In genomic region chrX:15873566-15873965, GRCh38 we compare ENCODE assay signal across 33 cellular contexts. TPM values are rescaled to one million over a fixed set of nuclear protein-coding genes. Genes with fewer than 3 reads are reported as not detected.
A peak's percentile ranks its signal among the peaks of the same experiment; 100 is the strongest.
DNase-seq lines count a peak whose midpoint lies in the region; ATAC-seq, FAIRE-seq and TF ChIP-seq lines count a peak whose summit lies in the region.
"Had no signal": no experiment of that assay in that cellular context is flagged by ENCODE, and none has a peak within 500 bp of the region (broad histone marks: within the 10 kb centered on the region; RNA-seq: fewer than 3 reads in every experiment).

No MANE protein-coding gene starts in this region.

- no peak overlapping the region for H3K4ac ChIP-seq in H9 (ENCODE audit: low read depth, low read length)

- H3K4me3 Mint-ChIP-seq in astrocyte (ENCODE audit: unreplicated experiment) (no peak overlapping the region), H9 (no peak overlapping the region)
- no peak overlapping the region for H3K4me3 Mint-ChIP-seq in activated naive CD4-positive, alpha-beta T cell treated with anti-CD3 and anti-CD28 coated beads, Interleukin-2, amount 10 ng/mL, durations not matched to agents 7 days and 5 days
- H3K4me3 Mint-ChIP-seq: activated T-cell treated with anti-CD3 and anti-CD28 coated beads, Interleukin-2, amount 50 U/mL, for 72 hours; B cell; CD8-positive, alpha-beta memory T cell; effector memory CD8-positive, alpha-beta T cell; stimulated activated effector memory CD8-positive, alpha-beta T cell treated with anti-CD3 and anti-CD28 coated beads, Interleukin-12 subunit alpha, Interleukin-12 subunit beta, amount 100 ng/mL, for 72 hours had no signal

- no peak overlapping the region for H3K14ac ChIP-seq in H9 (ENCODE audit: insufficient read depth, low read length)

- no peaks in the 10 kb centered on the region for H3K9me3 ChIP-seq in astrocyte (ENCODE audit: insufficient read depth, low read depth, low read length)
- no peaks in the 10 kb centered on the region for H3K9me3 ChIP-seq in H9 (ENCODE audit: control insufficient read depth, low read depth, low read length)
- H3K9me3 ChIP-seq in transverse colon, result no peaks in the 10 kb centered on the region
- H3K9me3 ChIP-seq: colonic mucosa, SJSA1 had no signal

- TF ChIP-seq CTCF in astrocyte (IDR thresholded peaks at IDR 0.05; ENCODE audit: insufficient read depth, low read depth, low read length), result no peak
- no peak for TF ChIP-seq CTCF in H9 (conservative IDR thresholded peaks at IDR 0.05)
- no peak for TF ChIP-seq CTCF in transverse colon (IDR thresholded peaks at IDR 0.05)

- no peak overlapping the region for H3K23ac ChIP-seq in H9 (ENCODE audit: insufficient read length, low read depth, low read length)

- ATAC-seq in HG03469 (IDR thresholded peaks at IDR 0.05; ENCODE audit: unreplicated experiment), result no peak
- ATAC-seq: activated T-cell treated with anti-CD3 and anti-CD28 coated beads, Interleukin-2, amount 50 U/mL, for 72 hours; effector memory CD8-positive, alpha-beta T cell; esophagus mucosa; left lobe of liver; stimulated activated effector memory CD8-positive, alpha-beta T cell treated with anti-CD3 and anti-CD28 coated beads, Interleukin-12 subunit alpha, Interleukin-12 subunit beta, amount 100 ng/mL, for 72 hours had no signal

- no peak overlapping the region for H2BK20ac ChIP-seq in H9 (ENCODE audit: low read depth, low read length, poor library complexity, severe bottlenecking)

- H3K4me1 Mint-ChIP-seq in astrocyte (ENCODE audit: low read depth, unreplicated experiment) (peaks cover 2% of the 10 kb centered on the region), H9 (peaks cover 5 to 9% of the 10 kb centered on the region in 2 experiments; a peak in 2 of 4 replicates)
- no peaks in the 10 kb centered on the region for H3K4me1 Mint-ChIP-seq in activated naive CD4-positive, alpha-beta T cell treated with anti-CD3 and anti-CD28 coated beads, Interleukin-2, amount 10 ng/mL, durations not matched to agents 7 days and 5 days
- H3K4me1 Mint-ChIP-seq: B cell; CD8-positive, alpha-beta memory T cell; stimulated activated effector memory CD8-positive, alpha-beta T cell treated with anti-CD3 and anti-CD28 coated beads, Interleukin-12 subunit alpha, Interleukin-12 subunit beta, amount 100 ng/mL, for 72 hours had no signal

- no CpG with 5 or more reads among the region's 4 CpGs for WGBS in H9 (ENCODE audit: extremely low coverage, insufficient read length, low lambda C conversion rate)
- WGBS in transverse colon (ENCODE audit: low coverage in 1 of 2), 2 donors, result 57 to 73% methylated on average over 1 to 4 of the region's 4 CpGs

- TF ChIP-seq EP300 in transverse colon (IDR thresholded peaks at IDR 0.05; ENCODE audit: low read depth), result no peak

- intact Hi-C loops in transverse colon (cut with DNase I; ENCODE audit: low total_unique reads), result no loop called here

- H4K91ac ChIP-seq in H9 (ENCODE audit: insufficient read length, low read depth, low read length), result no peak overlapping the region

- no peak overlapping the region for H3K4me3 ChIP-seq in astrocyte (ENCODE audit: insufficient read depth, low read depth, low read length)
- H3K4me3 ChIP-seq in transverse colon, result no peak overlapping the region
- H3K4me3 ChIP-seq: colonic mucosa, right atrium auricular region, SJSA1 had no signal

- H3K4me1 ChIP-seq in astrocyte (ENCODE audit: insufficient read depth, low read length), result no peaks in the 10 kb centered on the region
- H3K4me1 ChIP-seq in H9 (ENCODE audit: insufficient read depth, low read length), result no peaks in the 10 kb centered on the region
- no peaks in the 10 kb centered on the region for H3K4me1 ChIP-seq in transverse colon
- H3K4me1 ChIP-seq: colonic mucosa, right atrium auricular region, SJSA1 had no signal

- no peak overlapping the region for H3K27ac ChIP-seq in astrocyte (ENCODE audit: low read depth, low read length)
- no peak overlapping the region for H3K27ac ChIP-seq in H9 (ENCODE audit: insufficient read length, low read depth, low read length)
- H3K27ac ChIP-seq in transverse colon, result no peak overlapping the region
- H3K27ac ChIP-seq: colonic mucosa, right atrium auricular region, SJSA1 had no signal

- H3K36me3 ChIP-seq in astrocyte (ENCODE audit: insufficient read depth, low read length) (no peaks in the 10 kb centered on the region), transverse colon (no peaks in the 10 kb centered on the region)
- H3K36me3 ChIP-seq: colonic mucosa, right atrium auricular region, SJSA1 had no signal

- DNase-seq in Ammon's horn (ENCODE audit: low spot score) (peak; percentile 67), astrocyte (ENCODE audit: low read depth) (peak; percentile 56), iris pigment epithelial cell (ENCODE audit: low read depth) (peak; percentile 9), putamen (ENCODE audit: low spot score) (peak; percentile 39), H9 (no peak), transverse colon (no peak)
- DNase-seq in activated naive CD4-positive, alpha-beta T cell treated with anti-CD3 and anti-CD28 coated beads, Interleukin-2, amount 10 ng/mL, durations not matched to agents 7 days and 5 days, result no peak
- DNase-seq: activated CD4-positive, alpha-beta T cell treated with anti-CD3 and anti-CD28 coated beads, Interleukin-2, amount 50 U/mL, for 4 hours; activated naive CD4-positive, alpha-beta T cell; activated T-cell treated with anti-CD3 and anti-CD28 coated beads, Interleukin-2, amount 50 U/mL, for 72 hours; CD8-positive, alpha-beta memory T cell; colonic mucosa; DMS53; effector memory CD8-positive, alpha-beta T cell; HCEC 1CT; mesendoderm; NCI-H1092 treated with DMSO at 0.1 percent for 48 hours; NCI-H2029 treated with DMSO at 0.1 percent for 48 hours; NCI-H2227 treated with DMSO at 0.1 percent for 48 hours; occipital lobe; stimulated activated CD4-positive, alpha-beta T cell treated with anti-CD3 and anti-CD28 coated beads, Interleukin-4, amount 100 ng/mL, for 24 hours; T-helper 1 cell had no signal

- H2BK5ac ChIP-seq in H9 (ENCODE audit: insufficient read length, low read length), result no peak overlapping the region

- H2BK15ac ChIP-seq in H9 (ENCODE audit: low read depth, low read length), result no peak overlapping the region

- H3K27me3 ChIP-seq in astrocyte (ENCODE audit: insufficient read depth, low read length) (no peaks in the 10 kb centered on the region), H9 (ENCODE audit: insufficient read depth, low read length) (no peaks in the 10 kb centered on the region), transverse colon (no peaks in the 10 kb centered on the region)
- H3K27me3 ChIP-seq: colonic mucosa, right atrium auricular region, SJSA1 had no signal

- H2AK5ac ChIP-seq in H9 (ENCODE audit: insufficient read length, low read length), result no peak overlapping the region

- no peak overlapping the region for H3K18ac ChIP-seq in H9 (ENCODE audit: insufficient read length, low read depth, low read length)

- CTCF ChIA-PET in activated naive CD4-positive, alpha-beta T cell treated with anti-CD3 and anti-CD28 coated beads, Interleukin-2, amount 10 ng/mL, durations not matched to agents 7 days and 5 days (lab: Charles Lee), result no interaction called here

- no peaks in the 10 kb centered on the region for H3K79me1 ChIP-seq in H9 (ENCODE audit: insufficient read depth, low read depth, low read length, poor library complexity, severe bottlenecking)

- no peak overlapping the region for H2AFZ ChIP-seq in astrocyte (ENCODE audit: low read depth, low read length)
- H2AFZ ChIP-seq in H9 (ENCODE audit: low read length), result no peak overlapping the region

- H3K9ac ChIP-seq in astrocyte (ENCODE audit: low read length), result no peak overlapping the region
- H3K9ac ChIP-seq in H9 (ENCODE audit: extremely low read depth, insufficient read length, low read length), result no peak overlapping the region

- no peaks in the 10 kb centered on the region for H3K36me3 Mint-ChIP-seq in astrocyte (ENCODE audit: low read depth, unreplicated experiment)
- H3K36me3 Mint-ChIP-seq in H9 (ENCODE audit: insufficient read depth in 1 of 3, low read depth in 3 of 3), result peaks cover 1 to 6% (median 4%) of the 10 kb centered on the region in 3 experiments; a peak in 4 of 7 replicates
- H3K36me3 Mint-ChIP-seq in activated naive CD4-positive, alpha-beta T cell treated with anti-CD3 and anti-CD28 coated beads, Interleukin-2, amount 10 ng/mL, durations not matched to agents 7 days and 5 days, result no peaks in the 10 kb centered on the region
- H3K36me3 Mint-ChIP-seq: stimulated activated effector memory CD8-positive, alpha-beta T cell treated with anti-CD3 and anti-CD28 coated beads, Interleukin-12 subunit alpha, Interleukin-12 subunit beta, amount 100 ng/mL, for 72 hours had no signal

- H3K27ac Mint-ChIP-seq in astrocyte (ENCODE audit: unreplicated experiment) (no peak overlapping the region), H9 (no peak overlapping the region)
- H3K27ac Mint-ChIP-seq in activated naive CD4-positive, alpha-beta T cell treated with anti-CD3 and anti-CD28 coated beads, Interleukin-2, amount 10 ng/mL, durations not matched to agents 7 days and 5 days, result no peak overlapping the region
- H3K27ac Mint-ChIP-seq: activated T-cell treated with anti-CD3 and anti-CD28 coated beads, Interleukin-2, amount 50 U/mL, for 72 hours; B cell; CD8-positive, alpha-beta memory T cell; effector memory CD8-positive, alpha-beta T cell; stimulated activated effector memory CD8-positive, alpha-beta T cell treated with anti-CD3 and anti-CD28 coated beads, Interleukin-12 subunit alpha, Interleukin-12 subunit beta, amount 100 ng/mL, for 72 hours had no signal

- no peak overlapping the region for H3T11ph ChIP-seq in H9 (ENCODE audit: low read length)

- H2BK120ac ChIP-seq in H9 (ENCODE audit: low read depth, low read length, poor library complexity, severe bottlenecking), result no peak overlapping the region

- H3K4me2 ChIP-seq in astrocyte (ENCODE audit: low read length) (no peak overlapping the region), H9 (ENCODE audit: insufficient read depth, insufficient read length, low read length) (no peak overlapping the region)

- peak; percentile 95 for FAIRE-seq in astrocyte (lab: Jason Lieb, UNC)
- FAIRE-seq: A204.1, frontal cortex, G401.6, urothelium cell line had no signal

- H3K56ac ChIP-seq in H9 (ENCODE audit: insufficient read length, low read depth, low read length), result no peak overlapping the region

- H3K9me3 Mint-ChIP-seq in astrocyte (ENCODE audit: unreplicated experiment), result no peaks in the 10 kb centered on the region
- peaks cover 3 to 8% of the 10 kb centered on the region in 2 experiments for H3K9me3 Mint-ChIP-seq in H9
- no peaks in the 10 kb centered on the region for H3K9me3 Mint-ChIP-seq in activated naive CD4-positive, alpha-beta T cell treated with anti-CD3 and anti-CD28 coated beads, Interleukin-2, amount 10 ng/mL, durations not matched to agents 7 days and 5 days
- H3K9me3 Mint-ChIP-seq: activated T-cell treated with anti-CD3 and anti-CD28 coated beads, Interleukin-2, amount 50 U/mL, for 72 hours; effector memory CD8-positive, alpha-beta T cell; stimulated activated effector memory CD8-positive, alpha-beta T cell treated with anti-CD3 and anti-CD28 coated beads, Interleukin-12 subunit alpha, Interleukin-12 subunit beta, amount 100 ng/mL, for 72 hours had no signal

- H3K79me2 ChIP-seq in astrocyte (ENCODE audit: insufficient read depth, low read length) (no peaks in the 10 kb centered on the region), H9 (ENCODE audit: insufficient read depth, low read length) (no peaks in the 10 kb centered on the region)

- no peak overlapping the region for H4K8ac ChIP-seq in H9 (replicated peaks; ENCODE audit: insufficient read length, low read depth, low read length)

- no peaks in the 10 kb centered on the region for H3K27me3 Mint-ChIP-seq in astrocyte (ENCODE audit: low read depth, unreplicated experiment)
- no peaks in the 10 kb centered on the region for H3K27me3 Mint-ChIP-seq in H9 (ENCODE audit: low read depth)
- no peaks in the 10 kb centered on the region for H3K27me3 Mint-ChIP-seq in activated naive CD4-positive, alpha-beta T cell treated with anti-CD3 and anti-CD28 coated beads, Interleukin-2, amount 10 ng/mL, durations not matched to agents 7 days and 5 days
- H3K27me3 Mint-ChIP-seq: B cell had no signal

- H2BK12ac ChIP-seq in H9 (ENCODE audit: insufficient read length, low read depth, low read length), result no peak overlapping the region

- no peak for TF ChIP-seq POLR2A in transverse colon (IDR thresholded peaks at IDR 0.05)

- H4K20me1 ChIP-seq in astrocyte (ENCODE audit: insufficient read depth, low read length) (no peaks in the 10 kb centered on the region), H9 (ENCODE audit: control insufficient read depth, insufficient read depth, insufficient read length) (no peaks in the 10 kb centered on the region)

- in situ Hi-C loops in transverse colon (cut with MboI; ENCODE audit: low pct_ligation_motif_present in 1 of 4, low pct_unique_long_range_greater_than_20kb in 1 of 4, low sequenced_read_pairs in 3 of 4), result no loop called here

- H3K23me2 ChIP-seq in H9 (ENCODE audit: insufficient read length, low read depth, low read length, poor library complexity, severe bottlenecking), result no peaks in the 10 kb centered on the region

- no peak overlapping the region for H4K5ac ChIP-seq in H9 (ENCODE audit: insufficient read length, low read depth, low read length)

RNA-seq across cellular contexts. Expression of gene AP1S2, which starts 19.0 kb away (rescaled TPM):
- 43.5 and 74.2 TPM in 2 replicates for total RNA-seq in astrocyte
- total RNA-seq in H9 (2021), result 362 and 367 TPM in 2 replicates
- total RNA-seq in transverse colon, result 10 to 100 TPM; 26.2 to 27.6 (median 26.7) TPM

Comparison
In these comparisons a context has a peak if more than half of its experiments do, and no peak if none do; other contexts are left out.
1. DNase-seq: peak in Ammon's horn (single experiment), astrocyte (single experiment), iris pigment epithelial cell (single experiment) and putamen (single experiment); none in H9 (single experiment), activated naive CD4-positive, alpha-beta T cell treated with anti-CD3 and anti-CD28 coated beads, Interleukin-2, amount 10 ng/mL, durations not matched to agents 7 days and 5 days (single experiment) and transverse colon (single experiment).